1 cellular context compared by ENCODE assay signal in the genomic region with DNA sequence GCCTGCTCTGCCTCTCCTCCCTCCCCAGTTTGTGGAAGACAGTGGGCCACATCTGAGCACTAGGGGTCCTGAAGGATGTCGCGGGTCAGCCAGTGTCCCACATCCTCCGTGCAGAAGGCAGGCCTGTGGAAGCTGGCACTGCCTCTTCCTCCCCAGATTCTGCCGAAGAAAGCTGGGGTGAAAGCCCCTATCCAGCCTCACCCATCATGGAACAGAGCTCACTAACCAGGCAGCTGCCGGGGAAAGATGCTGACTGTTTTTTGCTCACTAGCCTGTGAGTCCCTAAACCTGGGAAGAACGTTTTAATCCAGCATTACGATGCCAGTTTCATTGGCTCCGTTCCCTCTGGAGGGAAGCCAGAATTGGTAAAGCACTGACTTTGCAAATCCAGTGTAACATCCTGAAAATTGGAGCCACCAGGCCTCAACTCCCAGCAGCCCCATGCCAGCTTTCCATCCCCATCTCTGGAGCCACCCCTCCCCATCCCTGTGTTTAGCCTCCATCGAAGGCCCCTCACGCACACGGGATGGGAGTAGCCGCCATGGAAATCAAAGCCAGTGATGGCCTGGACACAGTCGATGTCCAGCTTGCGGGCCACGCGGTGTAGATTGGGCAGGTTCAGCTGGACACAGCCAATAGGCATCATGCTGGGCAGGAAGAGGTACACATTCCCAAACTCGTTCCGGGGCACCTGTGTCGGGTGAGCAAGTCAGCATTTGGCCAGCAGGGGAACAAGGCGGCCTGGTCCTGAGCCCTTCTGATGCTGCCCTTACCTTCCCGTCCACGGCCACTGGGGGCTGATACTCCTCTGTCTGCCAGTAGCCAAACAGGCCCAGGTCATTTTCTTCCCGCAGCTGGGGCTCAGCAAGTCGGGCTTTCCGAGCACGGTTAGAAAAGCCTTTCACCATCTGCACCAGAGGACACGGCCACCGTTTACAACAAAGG.
TF ChIP-seq lines count a peak whose summit lies in the region.

No MANE protein-coding gene starts in this region.

TF ChIP-seq in HEK293, 187 proteins besides CTCF, POLR2A, EP300 and RAD21 (continued from another document):
- TF ChIP-seq ZNF19 (tag by site-specific recombination; IDR thresholded peaks at IDR 0.05; ENCODE audit: low read depth) (no peak), ZBTB8A (tag by site-specific recombination; IDR thresholded peaks at IDR 0.05) (no peak), ZNF311 (tag by site-specific recombination; IDR thresholded peaks at IDR 0.05; ENCODE audit: borderline replicate concordance) (no peak), PBX3 (CRISPR knock-in tag; IDR thresholded peaks at IDR 0.05) (no peak), ZFP37 (tag by site-specific recombination; IDR thresholded peaks at IDR 0.05) (no peak), ZNF266 (tag by site-specific recombination; IDR thresholded peaks at IDR 0.05; ENCODE audit: low read depth) (no peak), KLF9 (tag by site-specific recombination; IDR thresholded peaks at IDR 0.05; ENCODE audit: low read depth) (no peak)
